10 cellular contexts compared by ENCODE assay signal in the genomic region with DNA sequence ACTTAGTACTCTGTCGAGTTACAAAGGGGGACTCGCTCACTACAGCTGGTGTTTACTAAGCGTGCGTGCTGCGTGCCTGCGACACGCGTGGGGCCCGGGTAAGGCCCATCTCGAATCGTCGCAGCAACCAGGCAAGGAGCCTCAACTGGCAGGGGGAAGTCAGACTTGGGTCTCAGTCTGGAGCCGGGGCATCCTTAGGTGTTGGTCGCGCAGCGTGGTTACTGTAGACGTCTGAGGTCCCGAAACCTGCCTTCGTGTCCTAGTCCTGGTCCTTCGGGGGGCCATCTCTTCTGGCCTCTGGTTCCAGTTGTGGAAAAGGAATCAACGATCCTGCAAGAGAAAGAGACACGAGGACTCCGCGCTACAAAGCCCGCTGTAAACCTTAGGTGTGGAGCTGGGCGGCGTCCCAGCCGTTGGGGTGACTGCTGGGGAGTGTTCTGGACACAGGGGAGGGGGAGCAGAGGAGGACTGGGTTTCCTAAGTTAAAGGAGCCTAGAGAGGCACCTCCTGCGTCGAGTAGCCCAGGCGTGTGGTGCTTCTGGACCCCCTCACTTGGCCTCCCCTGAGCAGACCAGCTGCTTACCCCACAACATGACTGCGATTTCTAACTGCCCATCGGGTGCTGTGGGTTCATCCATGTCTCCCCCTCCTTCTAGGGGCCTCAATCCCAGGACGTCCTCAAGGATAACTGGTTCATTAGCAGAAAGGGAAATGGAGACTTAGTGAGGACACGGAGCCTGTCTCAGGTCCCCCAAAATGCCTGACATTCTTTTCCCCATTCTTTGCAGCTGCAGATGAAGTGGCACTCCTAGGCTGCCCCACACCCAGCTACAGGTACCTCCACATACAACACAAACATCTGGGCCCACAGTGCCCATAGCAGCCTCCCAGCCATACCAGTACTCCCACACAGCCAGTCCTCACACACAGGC. TPM values are rescaled to one million over a fixed set of nuclear protein-coding genes. Genes with fewer than 3 reads are reported as not detected.
DNase-seq lines count a peak whose midpoint lies in the region; ATAC-seq and TF ChIP-seq lines count a peak whose summit lies in the region.
"Had no signal": no experiment of that assay in that cellular context is flagged by ENCODE, and none has a peak within 500 bp of the region (broad histone marks: within the 10 kb centered on the region; RNA-seq: fewer than 3 reads in every experiment).

No MANE protein-coding gene starts in this region.

- peak overlapping the region; percentile 0 for H3K23ac ChIP-seq in neuronal stem cell (ENCODE audit: low read depth, low read length, poor library complexity)

- H3K4me2 ChIP-seq in KMS-11 (peak overlapping the region; percentile 72), fibroblast of lung (ENCODE audit: extremely low read depth, insufficient read depth, low read length) (peak overlapping the region; percentile 13), neuronal stem cell (ENCODE audit: insufficient read depth, low read length, poor library complexity, severe bottlenecking) (peak overlapping the region; percentile 97), OCI-LY7 (ENCODE audit: low read length) (no peak overlapping the region)

- peak overlapping the region; percentile 89 for H2AFZ ChIP-seq in KMS-11 (ENCODE audit: low read depth)
- no peak overlapping the region for H2AFZ ChIP-seq in fibroblast of lung (ENCODE audit: low read length)
- peak overlapping the region; percentile 82 for H2AFZ ChIP-seq in neuronal stem cell (ENCODE audit: low read length)
- no peak overlapping the region for H2AFZ ChIP-seq in OCI-LY7 (ENCODE audit: low read length)

- H4K20me1 ChIP-seq in KMS-11 (ENCODE audit: insufficient read depth) = no peaks in the 10 kb centered on the region
- no peaks in the 10 kb centered on the region for H4K20me1 ChIP-seq in fibroblast of lung (ENCODE audit: control insufficient read depth, extremely low read depth, insufficient read depth, low read length)
- H4K20me1 ChIP-seq in OCI-LY7 (ENCODE audit: insufficient read depth, low read length) = no peaks in the 10 kb centered on the region

- intact Hi-C loops in OCI-LY7 (cut with micrococcal nuclease; ENCODE audit: unreplicated experiment) = no loop called here

- peak overlapping the region; percentile 85 for H2AK5ac ChIP-seq in neuronal stem cell (ENCODE audit: low read depth, low read length)

- ATAC-seq in HG03280 (IDR thresholded peaks at IDR 0.05; ENCODE audit: unreplicated experiment) (no peak), HG03095 (IDR thresholded peaks at IDR 0.05; ENCODE audit: unreplicated experiment) (no peak)
- ATAC-seq: K562 had no signal

- no peaks in the 10 kb centered on the region for H3K9me2 ChIP-seq in OCI-LY7 (ENCODE audit: insufficient read depth, low read length)

- H3K27me3 ChIP-seq in BE2C = peaks cover 48% of the 10 kb centered on the region
- no peaks in the 10 kb centered on the region for H3K27me3 ChIP-seq in KMS-11 (ENCODE audit: insufficient read depth, low read depth)
- H3K27me3 ChIP-seq in fibroblast of lung (ENCODE audit: control insufficient read depth, insufficient read depth, low read length) = peaks cover 46% of the 10 kb centered on the region
- peaks cover 30 to 87% (median 70%) of the 10 kb centered on the region in 3 experiments for H3K27me3 ChIP-seq in neuronal stem cell (ENCODE audit: control insufficient read depth in 3 of 3, insufficient read depth in 3 of 3, low read depth in 1 of 3, low read length in 3 of 3)

- H2BK15ac ChIP-seq in neuronal stem cell (ENCODE audit: low read length) = no peak overlapping the region

- no peak for TF ChIP-seq CTCF in BE2C (IDR thresholded peaks at IDR 0.05; ENCODE audit: low read depth, low read length)
- no peak for TF ChIP-seq CTCF in KMS-11 (conservative IDR thresholded peaks at IDR 0.05; ENCODE audit: low read depth, low read length)
- TF ChIP-seq CTCF in fibroblast of lung (conservative IDR thresholded peaks at IDR 0.05 in 1 of 2, IDR thresholded peaks at IDR 0.05 in 1 of 2; ENCODE audit: low read depth in 1 of 2, low read length in 2 of 2) = no peak
- no peak for TF ChIP-seq CTCF in OCI-LY7 (conservative IDR thresholded peaks at IDR 0.05; ENCODE audit: low read length)

- H3K36me3 ChIP-seq in BE2C (no peaks in the 10 kb centered on the region), KMS-11 (ENCODE audit: insufficient read depth) (no peaks in the 10 kb centered on the region), fibroblast of lung (ENCODE audit: control insufficient read depth, insufficient read depth, low read length) (no peaks in the 10 kb centered on the region), neuronal stem cell (replicated peaks in 1 of 2; ENCODE audit: control insufficient read depth in 2 of 2, insufficient read depth in 2 of 2, low read length in 2 of 2) (no peaks in the 10 kb centered on the region), OCI-LY7 (ENCODE audit: insufficient read depth, low read length) (no peaks in the 10 kb centered on the region)

- CTCF ChIA-PET in OCI-LY7 (lab: Charles Lee; ENCODE audit: unreplicated experiment) = interaction anchor here (0.5 kb wide), 1 partner anchor 251 kb away, joined by 3 read pairs; no protein-coding TSS in a partner anchor

- H3K9ac ChIP-seq in KMS-11 (peak overlapping the region; percentile 83), fibroblast of lung (ENCODE audit: insufficient read depth, low read length) (no peak overlapping the region), neuronal stem cell (ENCODE audit: low read depth, low read length, poor library complexity) (peak overlapping the region; percentile 53)

- H3K9me3 ChIP-seq in BE2C (no peaks in the 10 kb centered on the region), fibroblast of lung (ENCODE audit: control insufficient read depth, insufficient read depth, low read depth, low read length) (no peaks in the 10 kb centered on the region), neuronal stem cell (replicated peaks in 1 of 2; ENCODE audit: control insufficient read depth in 2 of 2, insufficient read depth in 1 of 2, low read depth in 1 of 2, low read length in 2 of 2) (no peaks in the 10 kb centered on the region), OCI-LY7 (ENCODE audit: low read length) (no peaks in the 10 kb centered on the region)

- no peak overlapping the region for H2BK120ac ChIP-seq in neuronal stem cell (ENCODE audit: low read depth, low read length)

- H3K27ac ChIP-seq in KMS-11 = peak overlapping the region; percentile 76; the same call in 1 of the 2 replicates
- no peak overlapping the region for H3K27ac ChIP-seq in fibroblast of lung (ENCODE audit: insufficient read depth, low read length)
- no peak overlapping the region for H3K27ac ChIP-seq in neuronal stem cell (replicated peaks; ENCODE audit: low read length)
- no peak overlapping the region for H3K27ac ChIP-seq in OCI-LY7 (ENCODE audit: low read depth, low read length, poor library complexity, severe bottlenecking)

- H3K4me3 ChIP-seq in BE2C (ENCODE audit: low read depth, low read length) = peak overlapping the region; percentile 80
- no peak overlapping the region for H3K4me3 ChIP-seq in KMS-11 (IDR thresholded peaks at IDR 0.05; ENCODE audit: insufficient read depth, low read depth, low read length)
- H3K4me3 ChIP-seq in fibroblast of lung (replicated peaks in 1 of 4; ENCODE audit: control extremely low read depth in 1 of 4, insufficient read depth in 1 of 4, low read depth in 3 of 4, low read length in 4 of 4) = peak overlapping the region in 2 of 4 experiments; percentile 32 to 41
- H3K4me3 ChIP-seq in neuronal stem cell (ENCODE audit: low read length in 2 of 2) = peak overlapping the region; percentile 56 to 76
- H3K4me3 ChIP-seq in OCI-LY7 (ENCODE audit: low read depth, low read length, poor library complexity, severe bottlenecking) = no peak overlapping the region
- H3K4me3 ChIP-seq: K562 had no signal

- H3K4ac ChIP-seq in neuronal stem cell (ENCODE audit: low read length) = no peak overlapping the region

- H3K79me1 ChIP-seq in neuronal stem cell (ENCODE audit: low read depth, low read length) = no peaks in the 10 kb centered on the region

- H2BK12ac ChIP-seq in neuronal stem cell (ENCODE audit: low read length) = no peak overlapping the region

- peak overlapping the region; percentile 89 for H3K18ac ChIP-seq in neuronal stem cell (ENCODE audit: low read length)

- no peak overlapping the region for H4K8ac ChIP-seq in neuronal stem cell (ENCODE audit: low read depth, low read length)

- BruUV-seq in OCI-LY7 (replicated peaks; lab: Mats Ljungman, UMichigan) = no TSS peak

- H3K4me1 ChIP-seq in BE2C (peaks cover 5% of the 10 kb centered on the region), KMS-11 (ENCODE audit: low read depth, poor library complexity, severe bottlenecking) (peaks cover 70% of the 10 kb centered on the region), fibroblast of lung (ENCODE audit: control insufficient read depth, extremely low read depth, insufficient read depth, low read length) (peaks cover 8% of the 10 kb centered on the region), neuronal stem cell (ENCODE audit: control insufficient read depth in 2 of 2, insufficient read depth in 1 of 2, low read depth in 1 of 2, low read length in 2 of 2) (peaks cover 17 to 23% of the 10 kb centered on the region in 2 donors), OCI-LY7 (ENCODE audit: insufficient read depth, low read length, poor library complexity, severe bottlenecking) (no peaks in the 10 kb centered on the region)

- POLR2A ChIA-PET in OCI-LY7 (lab: Charles Lee) = no interaction called here

- no peak overlapping the region for H2BK5ac ChIP-seq in neuronal stem cell (ENCODE audit: low read length)

- H3K79me2 ChIP-seq in KMS-11 (ENCODE audit: insufficient read depth, low read depth) (peaks cover 22% of the 10 kb centered on the region), fibroblast of lung (ENCODE audit: control insufficient read depth, insufficient read depth, low read length) (no peaks in the 10 kb centered on the region), OCI-LY7 (ENCODE audit: insufficient read depth, low read depth, low read length) (no peaks in the 10 kb centered on the region)

- no peak overlapping the region for H4K91ac ChIP-seq in neuronal stem cell (ENCODE audit: low read depth, low read length, poor library complexity)

- DNase-seq in BE2C (no peak), fibroblast of lung (ENCODE audit: low read depth in 2 of 2) (no peak), neuronal stem cell (ENCODE audit: low spot score) (no peak), OCI-LY7 (ENCODE audit: low spot score) (no peak), dermis blood vessel endothelial cell (no peak)
- DNase-seq: GF-D8 had no signal

- no CpG with 5 or more reads among the region's 35 CpGs for WGBS in neuronal stem cell (ENCODE audit: extremely low coverage in 2 of 2, insufficient read length in 2 of 2, insufficient replicate concordance in 1 of 2), 2 donors

- H3K14ac ChIP-seq in neuronal stem cell (ENCODE audit: low read length) = no peak overlapping the region

RNA-seq across cellular contexts. Expression of gene WNT11, which starts 4.9 kb away (rescaled TPM):
- 1.8 TPM for polyA plus RNA-seq in BE2C (2012; ENCODE audit: insufficient read depth, insufficient read length, low read depth)
- total RNA-seq in fibroblast of lung = 0.33 and 0.51 TPM in 2 replicates
- polyA plus RNA-seq in fibroblast of lung = 0.06 and 0.07 TPM in 2 replicates
- polyA plus RNA-seq in fibroblast of lung (2012) = 0.13 and 0.18 TPM in 2 replicates
- not detected in 2 replicates for polyA minus RNA-seq in fibroblast of lung (ENCODE audit: low replicate concordance)
- polyA plus RNA-seq in neuronal stem cell (2013, experiment 1 of 2) = 0.15 TPM
- polyA plus RNA-seq in neuronal stem cell (2013, experiment 2 of 2) = 0.12 TPM
- total RNA-seq in OCI-LY7 (2014; rRNA removed; shearing (Covaris generic)) = not detected in 2 replicates
- not detected in 2 replicates for total RNA-seq in OCI-LY7 (2022)
- total RNA-seq in dermis blood vessel endothelial cell = 0.09 TPM in 1 of 2 replicates, not detected in the other

Comparison
In these comparisons a context has a peak if more than half of its experiments do, and no peak if none do; other contexts are left out.
1. H3K4me3 ChIP-seq: peak in BE2C (single experiment) and neuronal stem cell (2 of 2); none in KMS-11 (single experiment) and OCI-LY7 (single experiment).
2. H2AFZ ChIP-seq: peak in KMS-11 (single experiment) and neuronal stem cell (single experiment); none in fibroblast of lung (single experiment) and OCI-LY7 (single experiment).